ENCODE assay signal across 1 cellular context in the genomic region with DNA sequence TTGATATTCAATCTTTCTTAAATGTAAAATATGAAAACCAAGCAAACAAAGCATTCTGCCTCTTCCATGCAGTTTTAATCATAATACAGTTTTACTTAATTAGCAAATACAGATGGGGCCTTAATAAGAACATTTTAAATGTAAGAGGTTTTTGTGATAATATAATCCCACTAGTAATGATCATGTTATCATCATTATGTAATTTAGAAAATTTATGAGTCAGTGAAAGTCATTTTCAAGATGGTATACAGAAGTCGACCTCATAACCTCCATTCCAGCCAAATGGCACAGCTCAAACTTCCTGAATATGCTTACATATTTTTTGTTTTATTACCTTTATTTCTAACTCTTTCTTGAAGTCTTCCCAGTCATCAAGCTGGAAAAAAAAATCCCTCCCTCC.
A peak's percentile ranks its signal among the peaks of the same experiment; 100 is the strongest.
TF ChIP-seq lines count a peak whose summit lies in the region.

No MANE protein-coding gene starts in this region.

TF ChIP-seq in SK-N-SH treated with all-trans-retinoic acid at 6 μM for 48 hours, 23 proteins besides CTCF, POLR2A, EP300 and RAD21 (continued from another document):
- TF ChIP-seq, protein P1, sequence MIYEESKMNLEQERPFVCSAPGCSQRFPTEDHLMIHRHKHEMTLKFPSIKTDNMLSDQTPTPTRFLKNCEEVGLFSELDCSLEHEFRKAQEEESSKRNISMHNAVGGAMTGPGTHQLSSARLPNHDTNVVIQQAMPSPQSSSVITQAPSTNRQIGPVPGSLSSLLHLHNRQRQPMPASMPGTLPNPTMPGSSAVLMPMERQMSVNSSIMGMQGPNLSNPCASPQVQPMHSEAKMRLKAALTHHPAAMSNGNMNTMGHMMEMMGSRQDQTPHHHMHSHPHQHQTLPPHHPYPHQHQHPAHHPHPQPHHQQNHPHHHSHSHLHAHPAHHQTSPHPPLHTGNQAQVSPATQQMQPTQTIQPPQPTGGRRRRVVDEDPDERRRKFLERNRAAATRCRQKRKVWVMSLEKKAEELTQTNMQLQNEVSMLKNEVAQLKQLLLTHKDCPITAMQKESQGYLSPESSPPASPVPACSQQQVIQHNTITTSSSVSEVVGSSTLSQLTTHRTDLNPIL (CRISPR knock-in tag; IDR thresholded peaks at IDR 0.05; ENCODE audit: low read depth) = peak; percentile 82
- TF ChIP-seq RARB (CRISPR knock-in tag; IDR thresholded peaks at IDR 0.05) (no peak), SNAI2 (CRISPR knock-in tag; IDR thresholded peaks at IDR 0.05) (no peak), GLIS3 (CRISPR knock-in tag; IDR thresholded peaks at IDR 0.05) (0 out of 2 replicates have a peak, but pooled peaks have one; percentile 30), ZC3H10 (CRISPR knock-in tag; IDR thresholded peaks at IDR 0.05) (no peak)
- TF ChIP-seq, protein P2, sequence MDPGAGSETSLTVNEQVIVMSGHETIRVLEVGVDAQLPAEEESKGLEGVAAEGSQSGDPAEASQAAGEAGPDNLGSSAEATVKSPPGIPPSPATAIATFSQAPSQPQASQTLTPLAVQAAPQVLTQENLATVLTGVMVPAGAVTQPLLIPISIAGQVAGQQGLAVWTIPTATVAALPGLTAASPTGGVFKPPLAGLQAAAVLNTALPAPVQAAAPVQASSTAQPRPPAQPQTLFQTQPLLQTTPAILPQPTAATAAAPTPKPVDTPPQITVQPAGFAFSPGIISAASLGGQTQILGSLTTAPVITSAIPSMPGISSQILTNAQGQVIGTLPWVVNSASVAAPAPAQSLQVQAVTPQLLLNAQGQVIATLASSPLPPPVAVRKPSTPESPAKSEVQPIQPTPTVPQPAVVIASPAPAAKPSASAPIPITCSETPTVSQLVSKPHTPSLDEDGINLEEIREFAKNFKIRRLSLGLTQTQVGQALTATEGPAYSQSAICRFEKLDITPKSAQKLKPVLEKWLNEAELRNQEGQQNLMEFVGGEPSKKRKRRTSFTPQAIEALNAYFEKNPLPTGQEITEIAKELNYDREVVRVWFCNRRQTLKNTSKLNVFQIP (CRISPR knock-in tag; IDR thresholded peaks at IDR 0.05; ENCODE audit: borderline replicate concordance, low read depth) = no peak
TF ChIP-seq in SK-N-SH treated with all-trans-retinoic acid at 6 μM for 48 hours: peak in this region for 9.
